Comparison of ENCODE assay signal across 9 cellular contexts in genomic region chr2:210502997-210503621, GRCh38. TPM values are rescaled to one million over a fixed set of nuclear protein-coding genes. Genes with fewer than 3 reads are reported as not detected.
DNase-seq lines count a peak whose midpoint lies in the region; ATAC-seq and TF ChIP-seq lines count a peak whose summit lies in the region.
"Had no signal": no experiment of that assay in that cellular context is flagged by ENCODE, and none has a peak within 500 bp of the region (broad histone marks: within the 10 kb centered on the region; RNA-seq: fewer than 3 reads in every experiment).

No MANE protein-coding gene starts in this region.

- peak overlapping the region; percentile 22 to 39 (median 32) for H3K4me3 ChIP-seq in breast epithelium

- peak; percentile 45 to 55 (median 53) for TF ChIP-seq CTCF in breast epithelium (IDR thresholded peaks at IDR 0.05)

- H3K27me3 ChIP-seq in breast epithelium, result no peaks in the 10 kb centered on the region

- no peak overlapping the region for H3K27ac ChIP-seq in breast epithelium
- H3K27ac ChIP-seq: skin epidermis had no signal

- no peaks in the 10 kb centered on the region for H3K4me1 ChIP-seq in breast epithelium

- peak; percentile 14 to 46 for DNase-seq in NCI-H446 (lab: John Stamatoyannopoulos, UW)
- DNase-seq in NCI-H446 treated with DMSO at 0.1 percent for 48 hours (lab: John Stamatoyannopoulos, UW), result no peak
- DNase-seq in HuH-7 (ENCODE audit: low spot score), result peak; percentile 30
- DNase-seq in RPMI7951 (ENCODE audit: low read depth), result peak; percentile 48
- DNase-seq in breast epithelium (ENCODE audit: low spot score in 2 of 2), result no peak
- peak; percentile 62 for DNase-seq in kidney tubule cell (ENCODE audit: low spot score)
- peak; percentile 13 to 23 for DNase-seq in stimulated activated CD4-positive, alpha-beta T cell treated with anti-CD3 and anti-CD28 coated beads, Interleukin-2, amount 100 ng/mL, for 48 hours

- intact Hi-C loops in breast epithelium (cut with DNase I; ENCODE audit: low total_unique reads), result no loop called here

- TF ChIP-seq POLR2A in breast epithelium (IDR thresholded peaks at IDR 0.05), result no peak

- no peaks in the 10 kb centered on the region for H3K36me3 ChIP-seq in breast epithelium

- peaks cover 0 to 17% of the 10 kb centered on the region in 2 donors for H3K9me3 ChIP-seq in breast epithelium

- peak; percentile 94 for ATAC-seq in GM21515 (IDR thresholded peaks at IDR 0.05; ENCODE audit: unreplicated experiment)

RNA-seq across cellular contexts. Expression of gene LANCL1, which starts 26.6 kb away (rescaled TPM):
- total RNA-seq in RPMI7951 (2014; rRNA removed; shearing (Covaris generic)), result 68.5 and 89.9 TPM in 2 replicates
- total RNA-seq in breast epithelium, result 10 to 100 TPM; 30.5 to 44.2 (median 43.7) TPM

RNA-seq across cellular contexts. Expression of gene CPS1, which starts 53.3 kb away (rescaled TPM):
- total RNA-seq in RPMI7951 (2014; rRNA removed; shearing (Covaris generic)), result 46.0 and 49.3 TPM in 2 replicates
- total RNA-seq in breast epithelium, result 10 to 100 TPM in 1 of 3 donors, 1 to 10 TPM in 2; 5.2 to 10.4 (median 9.2) TPM

Comparison
In these comparisons a context has a peak if more than half of its experiments do, and no peak if none do; other contexts are left out.
1. DNase-seq: peak in NCI-H446 (2 of 2), HuH-7 (single experiment), RPMI7951 (single experiment), kidney tubule cell (single experiment) and stimulated activated CD4-positive, alpha-beta T cell treated with anti-CD3 and anti-CD28 coated beads, Interleukin-2, amount 100 ng/mL, for 48 hours (2 of 2); none in NCI-H446 treated with DMSO at 0.1 percent for 48 hours (single experiment) and breast epithelium (0 of 2).